ENCODE assay signal across 3 cellular contexts in the genomic region with DNA sequence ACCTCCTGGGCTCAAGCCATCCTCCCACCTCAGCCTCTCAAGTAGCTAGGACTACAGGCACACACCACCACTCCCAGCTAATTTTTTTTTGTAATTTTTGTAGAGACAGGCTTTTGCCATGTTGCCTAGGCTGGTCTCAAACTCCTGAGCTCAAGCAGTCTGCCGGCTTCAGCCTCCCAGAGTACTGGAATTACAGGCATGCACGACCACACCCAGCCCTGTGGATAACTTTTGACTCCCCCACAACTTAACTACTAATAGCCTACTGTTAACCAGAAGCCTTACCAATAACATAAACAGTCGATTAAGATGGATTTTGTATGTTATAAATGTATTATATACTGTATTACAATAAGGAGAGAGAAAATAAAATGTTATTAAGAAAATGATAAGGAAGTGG. TPM values are rescaled to one million over a fixed set of nuclear protein-coding genes. Genes with fewer than 3 reads are reported as not detected.
"Had no signal": no experiment of that assay in that cellular context is flagged by ENCODE, and none has a peak within 500 bp of the region (broad histone marks: within the 10 kb centered on the region; RNA-seq: fewer than 3 reads in every experiment).

No MANE protein-coding gene starts in this region.

RNA-seq across cellular contexts. Expression of gene LDHD, which starts 25.0 kb away (rescaled TPM):
- total RNA-seq: activated CD8-positive, alpha-beta memory T cell treated with anti-CD3 and anti-CD28 coated beads for 36 hours; activated CD8-positive, alpha-beta T cell treated with anti-CD3 and anti-CD28 coated beads for 36 hours; activated naive CD8-positive, alpha-beta T cell treated with anti-CD3 and anti-CD28 coated beads, Interleukin-2, amount 10 ng/mL, durations not matched to agents 7 days and 5 days had no signal
